Comparison of ENCODE assay signal across 1 cellular context in the genomic region with DNA sequence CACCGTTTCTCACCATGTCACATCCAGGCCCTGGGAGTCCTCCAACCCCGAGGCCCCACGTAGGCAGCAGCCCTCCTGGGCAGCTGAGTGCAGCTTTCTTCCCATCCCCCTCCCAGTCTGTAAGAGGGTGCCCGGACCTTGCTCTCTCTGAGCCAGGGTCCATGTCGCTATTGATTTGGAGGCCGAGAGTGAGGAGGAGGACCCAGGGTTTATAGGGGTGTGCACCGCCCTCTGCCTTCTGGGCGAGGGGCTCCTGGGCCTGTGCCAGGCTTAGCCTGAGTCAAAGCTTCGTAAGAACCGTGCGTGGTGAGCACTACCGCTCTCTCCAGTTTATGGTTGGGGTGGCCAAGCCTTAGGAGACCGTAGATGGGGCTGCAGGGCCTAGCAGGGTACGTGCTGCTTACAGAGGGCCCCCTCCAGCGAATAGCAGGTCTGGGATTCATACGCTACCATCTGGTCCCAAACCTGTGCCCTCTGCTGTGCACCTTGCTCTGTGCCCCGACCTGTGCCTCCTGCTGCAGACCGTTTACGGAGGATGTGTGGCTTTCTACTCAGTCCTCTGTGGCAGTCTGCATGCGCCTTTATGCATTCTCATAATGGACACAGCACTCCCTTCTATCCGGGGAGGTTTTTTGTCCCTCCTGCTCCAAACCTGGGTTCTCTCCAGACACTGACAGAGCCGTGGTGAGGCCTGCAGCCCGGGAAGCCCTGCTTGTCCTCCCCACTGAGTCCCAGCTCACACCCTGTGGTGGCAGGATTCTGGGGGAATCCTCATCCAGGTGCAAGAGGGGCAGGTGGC.
TF ChIP-seq lines count a peak whose summit lies in the region.

No MANE protein-coding gene starts in this region.

TF ChIP-seq in HepG2, 621 proteins besides CTCF, POLR2A, EP300 and RAD21 (continues in another document):
- no peak for TF ChIP-seq JARID2 (CRISPR knock-in tag; IDR thresholded peaks at IDR 0.05; ENCODE audit: insufficient replicate concordance)
- peak; percentile 27; the same call in 1 of the 2 replicates for TF ChIP-seq CBX5 (CRISPR knock-in tag; IDR thresholded peaks at IDR 0.05; ENCODE audit: borderline replicate concordance)
- TF ChIP-seq RARG (CRISPR knock-in tag; IDR thresholded peaks at IDR 0.05; ENCODE audit: low read depth) = no peak
- no peak for TF ChIP-seq CHCHD3 (CRISPR knock-in tag; IDR thresholded peaks at IDR 0.05)
- TF ChIP-seq, protein P1, sequence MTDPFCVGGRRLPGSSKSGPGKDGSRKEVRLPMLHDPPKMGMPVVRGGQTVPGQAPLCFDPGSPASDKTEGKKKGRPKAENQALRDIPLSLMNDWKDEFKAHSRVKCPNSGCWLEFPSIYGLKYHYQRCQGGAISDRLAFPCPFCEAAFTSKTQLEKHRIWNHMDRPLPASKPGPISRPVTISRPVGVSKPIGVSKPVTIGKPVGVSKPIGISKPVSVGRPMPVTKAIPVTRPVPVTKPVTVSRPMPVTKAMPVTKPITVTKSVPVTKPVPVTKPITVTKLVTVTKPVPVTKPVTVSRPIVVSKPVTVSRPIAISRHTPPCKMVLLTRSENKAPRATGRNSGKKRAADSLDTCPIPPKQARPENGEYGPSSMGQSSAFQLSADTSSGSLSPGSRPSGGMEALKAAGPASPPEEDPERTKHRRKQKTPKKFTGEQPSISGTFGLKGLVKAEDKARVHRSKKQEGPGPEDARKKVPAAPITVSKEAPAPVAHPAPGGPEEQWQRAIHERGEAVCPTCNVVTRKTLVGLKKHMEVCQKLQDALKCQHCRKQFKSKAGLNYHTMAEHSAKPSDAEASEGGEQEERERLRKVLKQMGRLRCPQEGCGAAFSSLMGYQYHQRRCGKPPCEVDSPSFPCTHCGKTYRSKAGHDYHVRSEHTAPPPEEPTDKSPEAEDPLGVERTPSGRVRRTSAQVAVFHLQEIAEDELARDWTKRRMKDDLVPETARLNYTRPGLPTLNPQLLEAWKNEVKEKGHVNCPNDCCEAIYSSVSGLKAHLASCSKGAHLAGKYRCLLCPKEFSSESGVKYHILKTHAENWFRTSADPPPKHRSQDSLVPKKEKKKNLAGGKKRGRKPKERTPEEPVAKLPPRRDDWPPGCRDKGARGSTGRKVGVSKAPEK (CRISPR knock-in tag; IDR thresholded peaks at IDR 0.05; ENCODE audit: borderline replicate concordance) = no peak
- no peak for TF ChIP-seq NR3C1 (CRISPR knock-in tag; IDR thresholded peaks at IDR 0.05)
- no peak for TF ChIP-seq ZNF83 (CRISPR knock-in tag; IDR thresholded peaks at IDR 0.05; ENCODE audit: borderline replicate concordance)
- peak; percentile 96 for TF ChIP-seq HNF4G (IDR thresholded peaks at IDR 0.05; ENCODE audit: borderline replicate concordance, low read depth, low read length)
- peak; percentile 89 for TF ChIP-seq HNF4G (CRISPR knock-in tag; IDR thresholded peaks at IDR 0.05; ENCODE audit: borderline replicate concordance, low read depth)
- TF ChIP-seq NFATC3 (CRISPR knock-in tag; IDR thresholded peaks at IDR 0.05) = no peak
- TF ChIP-seq MIER3 (CRISPR knock-in tag; IDR thresholded peaks at IDR 0.05; ENCODE audit: borderline replicate concordance) = no peak
- no peak for TF ChIP-seq TP53 (CRISPR knock-in tag; conservative IDR thresholded peaks at IDR 0.05)
- no peak for TF ChIP-seq ATF7 (IDR thresholded peaks at IDR 0.05)
- TF ChIP-seq ATF7 (CRISPR knock-in tag; IDR thresholded peaks at IDR 0.05) = no peak
- TF ChIP-seq, protein P2, sequence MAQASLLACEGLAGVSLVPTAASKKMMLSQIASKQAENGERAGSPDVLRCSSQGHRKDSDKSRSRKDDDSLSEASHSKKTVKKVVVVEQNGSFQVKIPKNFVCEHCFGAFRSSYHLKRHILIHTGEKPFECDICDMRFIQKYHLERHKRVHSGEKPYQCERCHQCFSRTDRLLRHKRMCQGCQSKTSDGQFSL (CRISPR knock-in tag; IDR thresholded peaks at IDR 0.05) = peak; percentile 61; the same call in 1 of the 2 replicates
- no peak; the same call in 1 of the 2 replicates for TF ChIP-seq ZNF605 (CRISPR knock-in tag; IDR thresholded peaks at IDR 0.05)
- TF ChIP-seq KAT7 (CRISPR knock-in tag; IDR thresholded peaks at IDR 0.05; ENCODE audit: borderline replicate concordance) = no peak
- TF ChIP-seq, protein P3, sequence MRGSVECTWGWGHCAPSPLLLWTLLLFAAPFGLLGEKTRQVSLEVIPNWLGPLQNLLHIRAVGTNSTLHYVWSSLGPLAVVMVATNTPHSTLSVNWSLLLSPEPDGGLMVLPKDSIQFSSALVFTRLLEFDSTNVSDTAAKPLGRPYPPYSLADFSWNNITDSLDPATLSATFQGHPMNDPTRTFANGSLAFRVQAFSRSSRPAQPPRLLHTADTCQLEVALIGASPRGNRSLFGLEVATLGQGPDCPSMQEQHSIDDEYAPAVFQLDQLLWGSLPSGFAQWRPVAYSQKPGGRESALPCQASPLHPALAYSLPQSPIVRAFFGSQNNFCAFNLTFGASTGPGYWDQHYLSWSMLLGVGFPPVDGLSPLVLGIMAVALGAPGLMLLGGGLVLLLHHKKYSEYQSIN (CRISPR knock-in tag; IDR thresholded peaks at IDR 0.05; ENCODE audit: borderline replicate concordance) = no peak
- TF ChIP-seq TBL1XR1 (IDR thresholded peaks at IDR 0.05; ENCODE audit: borderline replicate concordance, low read length, partially characterized antibody) = no peak
- TF ChIP-seq FIP1L1 (IDR thresholded peaks at IDR 0.05; ENCODE audit: borderline replicate concordance, insufficient read depth, low read depth, low read length) = no peak
- TF ChIP-seq JDP2 (CRISPR knock-in tag; IDR thresholded peaks at IDR 0.05; ENCODE audit: borderline replicate concordance) = no peak
- TF ChIP-seq MTF2 (CRISPR knock-in tag; IDR thresholded peaks at IDR 0.05; ENCODE audit: borderline replicate concordance) = peak; percentile 61; the same call in 1 of the 2 replicates
- TF ChIP-seq, protein P4, sequence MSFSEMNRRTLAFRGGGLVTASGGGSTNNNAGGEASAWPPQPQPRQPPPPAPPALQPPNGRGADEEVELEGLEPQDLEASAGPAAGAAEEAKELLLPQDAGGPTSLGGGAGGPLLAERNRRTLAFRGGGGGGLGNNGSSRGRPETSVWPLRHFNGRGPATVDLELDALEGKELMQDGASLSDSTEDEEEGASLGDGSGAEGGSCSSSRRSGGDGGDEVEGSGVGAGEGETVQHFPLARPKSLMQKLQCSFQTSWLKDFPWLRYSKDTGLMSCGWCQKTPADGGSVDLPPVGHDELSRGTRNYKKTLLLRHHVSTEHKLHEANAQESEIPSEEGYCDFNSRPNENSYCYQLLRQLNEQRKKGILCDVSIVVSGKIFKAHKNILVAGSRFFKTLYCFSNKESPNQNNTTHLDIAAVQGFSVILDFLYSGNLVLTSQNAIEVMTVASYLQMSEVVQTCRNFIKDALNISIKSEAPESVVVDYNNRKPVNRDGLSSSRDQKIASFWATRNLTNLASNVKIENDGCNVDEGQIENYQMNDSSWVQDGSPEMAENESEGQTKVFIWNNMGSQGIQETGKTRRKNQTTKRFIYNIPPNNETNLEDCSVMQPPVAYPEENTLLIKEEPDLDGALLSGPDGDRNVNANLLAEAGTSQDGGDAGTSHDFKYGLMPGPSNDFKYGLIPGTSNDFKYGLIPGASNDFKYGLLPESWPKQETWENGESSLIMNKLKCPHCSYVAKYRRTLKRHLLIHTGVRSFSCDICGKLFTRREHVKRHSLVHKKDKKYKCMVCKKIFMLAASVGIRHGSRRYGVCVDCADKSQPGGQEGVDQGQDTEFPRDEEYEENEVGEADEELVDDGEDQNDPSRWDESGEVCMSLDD (CRISPR knock-in tag; IDR thresholded peaks at IDR 0.05; ENCODE audit: borderline replicate concordance) = no peak
- no peak for TF ChIP-seq SP1 (IDR thresholded peaks at IDR 0.05)
- no peak for TF ChIP-seq SP1 (CRISPR knock-in tag; IDR thresholded peaks at IDR 0.05)
- peak; percentile 55; the same call in 1 of the 2 replicates for TF ChIP-seq NFYB (CRISPR knock-in tag; IDR thresholded peaks at IDR 0.05)
- TF ChIP-seq, protein P5, sequence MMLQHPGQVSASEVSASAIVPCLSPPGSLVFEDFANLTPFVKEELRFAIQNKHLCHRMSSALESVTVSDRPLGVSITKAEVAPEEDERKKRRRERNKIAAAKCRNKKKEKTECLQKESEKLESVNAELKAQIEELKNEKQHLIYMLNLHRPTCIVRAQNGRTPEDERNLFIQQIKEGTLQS (CRISPR knock-in tag; IDR thresholded peaks at IDR 0.05) = no peak
- no peak for TF ChIP-seq IKZF4 (CRISPR knock-in tag; IDR thresholded peaks at IDR 0.05; ENCODE audit: borderline replicate concordance, low read depth, not compliant biosample characterization)
- TF ChIP-seq, protein P6, sequence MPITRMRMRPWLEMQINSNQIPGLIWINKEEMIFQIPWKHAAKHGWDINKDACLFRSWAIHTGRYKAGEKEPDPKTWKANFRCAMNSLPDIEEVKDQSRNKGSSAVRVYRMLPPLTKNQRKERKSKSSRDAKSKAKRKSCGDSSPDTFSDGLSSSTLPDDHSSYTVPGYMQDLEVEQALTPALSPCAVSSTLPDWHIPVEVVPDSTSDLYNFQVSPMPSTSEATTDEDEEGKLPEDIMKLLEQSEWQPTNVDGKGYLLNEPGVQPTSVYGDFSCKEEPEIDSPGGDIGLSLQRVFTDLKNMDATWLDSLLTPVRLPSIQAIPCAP (CRISPR knock-in tag; IDR thresholded peaks at IDR 0.05; ENCODE audit: low read depth) = no peak
- no peak for TF ChIP-seq NFIB (CRISPR knock-in tag; IDR thresholded peaks at IDR 0.05; ENCODE audit: borderline replicate concordance)
- TF ChIP-seq NAIF1 (CRISPR knock-in tag; IDR thresholded peaks at IDR 0.05; ENCODE audit: borderline replicate concordance) = no peak
- no peak for TF ChIP-seq GPN1 (CRISPR knock-in tag; IDR thresholded peaks at IDR 0.05; ENCODE audit: borderline replicate concordance)
- TF ChIP-seq NONO (IDR thresholded peaks at IDR 0.05) = no peak
- TF ChIP-seq NONO (CRISPR knock-in tag; conservative IDR thresholded peaks at IDR 0.05) = peak; percentile 77
- TF ChIP-seq ZC3H4 (CRISPR knock-in tag; IDR thresholded peaks at IDR 0.05; ENCODE audit: borderline replicate concordance) = no peak
- peak; percentile 96 for TF ChIP-seq HNF4A (CRISPR knock-in tag; IDR thresholded peaks at IDR 0.05)
- TF ChIP-seq, protein P7, sequence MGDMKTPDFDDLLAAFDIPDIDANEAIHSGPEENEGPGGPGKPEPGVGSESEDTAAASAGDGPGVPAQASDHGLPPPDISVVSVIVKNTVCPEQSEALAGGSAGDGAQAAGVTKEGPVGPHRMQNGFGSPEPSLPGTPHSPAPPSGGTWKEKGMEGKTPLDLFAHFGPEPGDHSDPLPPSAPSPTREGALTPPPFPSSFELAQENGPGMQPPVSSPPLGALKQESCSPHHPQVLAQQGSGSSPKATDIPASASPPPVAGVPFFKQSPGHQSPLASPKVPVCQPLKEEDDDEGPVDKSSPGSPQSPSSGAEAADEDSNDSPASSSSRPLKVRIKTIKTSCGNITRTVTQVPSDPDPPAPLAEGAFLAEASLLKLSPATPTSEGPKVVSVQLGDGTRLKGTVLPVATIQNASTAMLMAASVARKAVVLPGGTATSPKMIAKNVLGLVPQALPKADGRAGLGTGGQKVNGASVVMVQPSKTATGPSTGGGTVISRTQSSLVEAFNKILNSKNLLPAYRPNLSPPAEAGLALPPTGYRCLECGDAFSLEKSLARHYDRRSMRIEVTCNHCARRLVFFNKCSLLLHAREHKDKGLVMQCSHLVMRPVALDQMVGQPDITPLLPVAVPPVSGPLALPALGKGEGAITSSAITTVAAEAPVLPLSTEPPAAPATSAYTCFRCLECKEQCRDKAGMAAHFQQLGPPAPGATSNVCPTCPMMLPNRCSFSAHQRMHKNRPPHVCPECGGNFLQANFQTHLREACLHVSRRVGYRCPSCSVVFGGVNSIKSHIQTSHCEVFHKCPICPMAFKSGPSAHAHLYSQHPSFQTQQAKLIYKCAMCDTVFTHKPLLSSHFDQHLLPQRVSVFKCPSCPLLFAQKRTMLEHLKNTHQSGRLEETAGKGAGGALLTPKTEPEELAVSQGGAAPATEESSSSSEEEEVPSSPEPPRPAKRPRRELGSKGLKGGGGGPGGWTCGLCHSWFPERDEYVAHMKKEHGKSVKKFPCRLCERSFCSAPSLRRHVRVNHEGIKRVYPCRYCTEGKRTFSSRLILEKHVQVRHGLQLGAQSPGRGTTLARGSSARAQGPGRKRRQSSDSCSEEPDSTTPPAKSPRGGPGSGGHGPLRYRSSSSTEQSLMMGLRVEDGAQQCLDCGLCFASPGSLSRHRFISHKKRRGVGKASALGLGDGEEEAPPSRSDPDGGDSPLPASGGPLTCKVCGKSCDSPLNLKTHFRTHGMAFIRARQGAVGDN (CRISPR knock-in tag; IDR thresholded peaks at IDR 0.05) = peak; percentile 92
- TF ChIP-seq ZNF556 (CRISPR knock-in tag; IDR thresholded peaks at IDR 0.05; ENCODE audit: borderline replicate concordance) = 0 out of 2 replicates have a peak, but pooled peaks have one; percentile 6
- no peak for TF ChIP-seq PHB2 (IDR thresholded peaks at IDR 0.05; ENCODE audit: partially characterized antibody)
- TF ChIP-seq FOXC1 (CRISPR knock-in tag; IDR thresholded peaks at IDR 0.05; ENCODE audit: borderline replicate concordance) = peak; percentile 79; the same call in 1 of the 2 replicates
- TF ChIP-seq, protein P8, sequence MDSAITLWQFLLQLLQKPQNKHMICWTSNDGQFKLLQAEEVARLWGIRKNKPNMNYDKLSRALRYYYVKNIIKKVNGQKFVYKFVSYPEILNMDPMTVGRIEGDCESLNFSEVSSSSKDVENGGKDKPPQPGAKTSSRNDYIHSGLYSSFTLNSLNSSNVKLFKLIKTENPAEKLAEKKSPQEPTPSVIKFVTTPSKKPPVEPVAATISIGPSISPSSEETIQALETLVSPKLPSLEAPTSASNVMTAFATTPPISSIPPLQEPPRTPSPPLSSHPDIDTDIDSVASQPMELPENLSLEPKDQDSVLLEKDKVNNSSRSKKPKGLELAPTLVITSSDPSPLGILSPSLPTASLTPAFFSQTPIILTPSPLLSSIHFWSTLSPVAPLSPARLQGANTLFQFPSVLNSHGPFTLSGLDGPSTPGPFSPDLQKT (CRISPR knock-in tag; IDR thresholded peaks at IDR 0.05; ENCODE audit: borderline replicate concordance) = no peak
- TF ChIP-seq ZFP82 (CRISPR knock-in tag; IDR thresholded peaks at IDR 0.05; ENCODE audit: borderline replicate concordance) = no peak
- TF ChIP-seq KLF12 (CRISPR knock-in tag; IDR thresholded peaks at IDR 0.05; ENCODE audit: borderline replicate concordance) = no peak
- no peak for TF ChIP-seq PAF1 (CRISPR knock-in tag; IDR thresholded peaks at IDR 0.05)
- no peak for TF ChIP-seq NCOA2 (CRISPR knock-in tag; IDR thresholded peaks at IDR 0.05)
- TF ChIP-seq YY1 (IDR thresholded peaks at IDR 0.05; ENCODE audit: insufficient read depth, insufficient replicate concordance, low read depth, low read length) = no peak
- TF ChIP-seq, protein P9, sequence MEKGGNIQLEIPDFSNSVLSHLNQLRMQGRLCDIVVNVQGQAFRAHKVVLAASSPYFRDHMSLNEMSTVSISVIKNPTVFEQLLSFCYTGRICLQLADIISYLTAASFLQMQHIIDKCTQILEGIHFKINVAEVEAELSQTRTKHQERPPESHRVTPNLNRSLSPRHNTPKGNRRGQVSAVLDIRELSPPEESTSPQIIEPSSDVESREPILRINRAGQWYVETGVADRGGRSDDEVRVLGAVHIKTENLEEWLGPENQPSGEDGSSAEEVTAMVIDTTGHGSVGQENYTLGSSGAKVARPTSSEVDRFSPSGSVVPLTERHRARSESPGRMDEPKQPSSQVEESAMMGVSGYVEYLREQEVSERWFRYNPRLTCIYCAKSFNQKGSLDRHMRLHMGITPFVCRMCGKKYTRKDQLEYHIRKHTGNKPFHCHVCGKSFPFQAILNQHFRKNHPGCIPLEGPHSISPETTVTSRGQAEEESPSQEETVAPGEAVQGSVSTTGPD (CRISPR knock-in tag; IDR thresholded peaks at IDR 0.05) = no peak
- TF ChIP-seq NFE2L1 (CRISPR knock-in tag; IDR thresholded peaks at IDR 0.05; ENCODE audit: borderline replicate concordance) = no peak
- peak; percentile 77; the same call in 1 of the 2 replicates for TF ChIP-seq TARDBP (CRISPR knock-in tag; IDR thresholded peaks at IDR 0.05)
- no peak for TF ChIP-seq TOPORS (CRISPR knock-in tag; IDR thresholded peaks at IDR 0.05)
- TF ChIP-seq NR2C2 (CRISPR knock-in tag; IDR thresholded peaks at IDR 0.05; ENCODE audit: borderline replicate concordance) = peak; percentile 40; the same call in 1 of the 2 replicates
